Comparison of ENCODE assay signal across 8 cellular contexts in the genomic region with DNA sequence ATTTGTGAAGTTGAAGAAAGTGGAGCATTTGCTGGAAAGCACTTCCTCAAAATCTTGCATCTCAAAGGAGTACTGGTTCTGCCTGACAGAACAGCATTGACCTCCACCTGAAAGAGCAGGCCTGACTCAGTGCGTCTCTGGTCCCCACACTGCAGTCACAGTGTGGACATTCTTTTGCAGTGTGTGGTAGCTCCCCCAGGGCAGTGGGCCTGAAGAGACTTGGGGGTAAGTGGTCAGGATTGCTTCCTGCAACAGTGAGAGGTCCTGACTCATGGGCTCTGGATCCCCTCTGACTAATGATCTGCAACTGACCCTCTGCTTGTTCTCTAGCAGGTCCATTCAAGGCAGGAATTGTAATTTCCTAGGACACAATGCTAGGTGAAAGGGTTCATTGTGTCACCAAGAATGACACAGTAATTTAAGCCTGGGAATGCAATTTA.
DNase-seq lines count a peak whose midpoint lies in the region; ATAC-seq, FAIRE-seq and TF ChIP-seq lines count a peak whose summit lies in the region.

No MANE protein-coding gene starts in this region.

- TF ChIP-seq CTCF in epithelial cell of esophagus (IDR thresholded peaks at IDR 0.05; ENCODE audit: insufficient read depth, low read depth, low read length, missing control alignments) = no peak

- H3K4me3 ChIP-seq in epithelial cell of esophagus (ENCODE audit: low read length) = no peak overlapping the region

- peak; percentile 63 for ATAC-seq in GM21515 (IDR thresholded peaks at IDR 0.05; ENCODE audit: unreplicated experiment)
- peak; percentile 39 for ATAC-seq in HG03469 (IDR thresholded peaks at IDR 0.05; ENCODE audit: unreplicated experiment)

- DNase-seq in AG20443 (ENCODE audit: low spot score) (peak; percentile 56), epithelial cell of esophagus (ENCODE audit: low read depth) (peak; percentile 80), DMS79 (lab: John Stamatoyannopoulos, UW) (no peak), frontal cortex (ENCODE audit: low spot score in 2 of 2) (no peak), GDM1 (lab: John Stamatoyannopoulos, UW) (no peak)
- DNase-seq in stimulated activated CD4-positive, alpha-beta T cell treated with anti-CD3 and anti-CD28 coated beads, Interleukin-12 subunit alpha, Interleukin-12 subunit beta, amount 100 ng/mL, for 4 hours = no peak

- no peak for FAIRE-seq in frontal cortex (lab: Jason Lieb, UNC)

Comparison
In these comparisons a context has a peak if more than half of its experiments do, and no peak if none do; other contexts are left out.
1. DNase-seq: peak in AG20443 (single experiment) and epithelial cell of esophagus (single experiment); none in DMS79 (single experiment), stimulated activated CD4-positive, alpha-beta T cell treated with anti-CD3 and anti-CD28 coated beads, Interleukin-12 subunit alpha, Interleukin-12 subunit beta, amount 100 ng/mL, for 4 hours (single experiment), frontal cortex (0 of 2) and GDM1 (single experiment).